Comparison of ENCODE assay signal across 10 cellular contexts in the genomic region with DNA sequence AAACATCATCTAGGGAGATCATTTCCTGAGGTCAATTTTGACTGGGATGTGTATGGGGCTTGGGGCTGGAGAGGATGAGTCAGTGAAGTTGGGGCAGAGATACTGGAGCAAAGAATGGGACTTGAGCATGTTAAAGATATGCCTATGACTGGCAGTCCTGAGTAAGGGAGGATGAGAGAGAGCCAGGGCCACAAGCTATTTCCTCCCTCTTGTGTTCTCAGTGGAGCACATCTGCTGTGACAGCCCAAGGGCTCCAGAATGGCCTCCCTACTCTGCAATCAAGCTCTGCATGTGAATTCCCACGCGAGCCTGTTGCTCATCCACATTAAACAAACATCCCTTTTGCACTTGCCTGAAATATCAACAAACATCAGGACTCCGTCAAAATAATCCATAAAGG. TPM values are rescaled to one million over a fixed set of nuclear protein-coding genes. Genes with fewer than 3 reads are reported as not detected.
DNase-seq lines count a peak whose midpoint lies in the region; ATAC-seq, FAIRE-seq and TF ChIP-seq lines count a peak whose summit lies in the region.
"Had no signal": no experiment of that assay in that cellular context is flagged by ENCODE, and none has a peak within 500 bp of the region (broad histone marks: within the 10 kb centered on the region; RNA-seq: fewer than 3 reads in every experiment).

No MANE protein-coding gene starts in this region.

- no peak overlapping the region for H3K4me3 Mint-ChIP-seq in endodermal cell
- H3K4me3 Mint-ChIP-seq: naive thymus-derived CD4-positive, alpha-beta T cell had no signal

- peaks cover 15% of the 10 kb centered on the region for H3K9me3 Mint-ChIP-seq in endodermal cell

- 52 to 60% methylated on average over 1 to 3 of the region's 3 CpGs for WGBS in mesodermal cell (ENCODE audit: insufficient coverage in 2 of 2), 2 experiments
- WGBS in endodermal cell (ENCODE audit: insufficient coverage in 1 of 2, insufficient read length in 1 of 2), 2 experiments, result 78 to 100% methylated on average over 1 to 3 of the region's 3 CpGs

- H3K27me3 Mint-ChIP-seq in endodermal cell (ENCODE audit: insufficient read depth), result no peaks in the 10 kb centered on the region

- H3K4me1 Mint-ChIP-seq in endodermal cell, result peaks cover 9% of the 10 kb centered on the region
- H3K4me1 Mint-ChIP-seq: naive thymus-derived CD4-positive, alpha-beta T cell had no signal

- H3K27me3 ChIP-seq in bronchial epithelial cell (ENCODE audit: control insufficient read depth, insufficient read depth, low read length), result no peaks in the 10 kb centered on the region
- H3K27me3 ChIP-seq in endodermal cell (ENCODE audit: control insufficient read depth, insufficient read depth, low read length, poor library complexity, severe bottlenecking), result no peaks in the 10 kb centered on the region

- peaks cover 6% of the 10 kb centered on the region for H3K9me3 ChIP-seq in mesodermal cell (ENCODE audit: control insufficient read depth, low read length)
- peaks cover 17% of the 10 kb centered on the region for H3K9me3 ChIP-seq in endodermal cell (ENCODE audit: control insufficient read depth, low read length)

- no peak for FAIRE-seq in bronchial epithelial cell (lab: Jason Lieb, UNC)

- H3K36me3 Mint-ChIP-seq in endodermal cell (ENCODE audit: low read depth), result peaks cover 8% of the 10 kb centered on the region

- H3K4me3 ChIP-seq in bronchial epithelial cell (ENCODE audit: low read depth, low read length), result no peak overlapping the region
- H3K4me3 ChIP-seq in mesodermal cell (ENCODE audit: extremely low read depth, insufficient read depth, low read length, poor library complexity, severe bottlenecking), result no peak overlapping the region
- H3K4me3 ChIP-seq in endodermal cell (ENCODE audit: low read length), result no peak overlapping the region

- peak; percentile 96 for DNase-seq in DMS53 (lab: John Stamatoyannopoulos, UW)
- DNase-seq in NCI-H187 (lab: John Stamatoyannopoulos, UW), result peak; percentile 58 to 87
- DNase-seq in bronchial epithelial cell (ENCODE audit: low read depth), result peak; percentile 73
- no peak for DNase-seq in endodermal cell
- no peak for DNase-seq in GM13977 (ENCODE audit: low spot score)
- DNase-seq: naive thymus-derived CD4-positive, alpha-beta T cell; RPMI8226 had no signal

- ATAC-seq in HG03108 (IDR thresholded peaks at IDR 0.05; ENCODE audit: unreplicated experiment) (no peak), HG02852 (IDR thresholded peaks at IDR 0.05; ENCODE audit: unreplicated experiment) (no peak)
- ATAC-seq: naive thymus-derived CD4-positive, alpha-beta T cell had no signal

- H3K36me3 ChIP-seq in bronchial epithelial cell (ENCODE audit: control insufficient read depth, insufficient read depth, low read length), result no peaks in the 10 kb centered on the region
- H3K36me3 ChIP-seq in mesodermal cell (ENCODE audit: control insufficient read depth, insufficient read depth, low read length), result no peaks in the 10 kb centered on the region
- peaks cover 7% of the 10 kb centered on the region for H3K36me3 ChIP-seq in endodermal cell (ENCODE audit: control insufficient read depth, insufficient read depth, low read length)

- no peak overlapping the region for H3K9ac ChIP-seq in endodermal cell (ENCODE audit: extremely low read depth, low read length, poor library complexity, severe bottlenecking)

- H3K4me1 ChIP-seq in mesodermal cell (ENCODE audit: control insufficient read depth, insufficient read depth, low read length, poor library complexity, severe bottlenecking) (peaks cover 17% of the 10 kb centered on the region), endodermal cell (ENCODE audit: control insufficient read depth, insufficient read depth, low read length) (no peaks in the 10 kb centered on the region)

- no peak overlapping the region for H3K27ac Mint-ChIP-seq in endodermal cell
- H3K27ac Mint-ChIP-seq: naive thymus-derived CD4-positive, alpha-beta T cell had no signal

- H3K27ac ChIP-seq in mesodermal cell (ENCODE audit: low read depth, low read length, severe bottlenecking) (peak overlapping the region; percentile 76), endodermal cell (ENCODE audit: low read depth, low read length) (no peak overlapping the region)

- no peak for TF ChIP-seq CTCF in bronchial epithelial cell (IDR thresholded peaks at IDR 0.05; ENCODE audit: insufficient read depth, low read length, severe bottlenecking)
- no peak for TF ChIP-seq CTCF in endodermal cell (conservative IDR thresholded peaks at IDR 0.05)
- TF ChIP-seq CTCF in GM13977 (IDR thresholded peaks at IDR 0.05; ENCODE audit: extremely low read depth, insufficient read depth, missing control alignments), result no peak

- in situ Hi-C loops in GM13977 (cut with MboI; ENCODE audit: low pct_unique_long_range_greater_than_20kb, low sequenced_read_pairs, unreplicated experiment), result no loop called here

RNA-seq across cellular contexts. Expression of a gene that starts 9.3 kb away (rescaled TPM):
- 0.26 TPM in 2 replicates for total RNA-seq in bronchial epithelial cell
- 0.11 TPM for polyA plus RNA-seq in mesodermal cell (2013, experiment 1 of 2)
- 0.15 TPM for polyA plus RNA-seq in mesodermal cell (2013, experiment 2 of 2)
- total RNA-seq in endodermal cell, result under 1 TPM in 1 of 2 donors, not detected in 1; 0.13 TPM
- 0.04 TPM for polyA plus RNA-seq in endodermal cell (2013, experiment 1 of 2)
- polyA plus RNA-seq in endodermal cell (2013, experiment 2 of 2), result not detected

RNA-seq across cellular contexts. Expression of a gene that starts 31.8 kb away (rescaled TPM):
- total RNA-seq in bronchial epithelial cell, result 28.2 and 34.6 TPM in 2 replicates
- polyA plus RNA-seq in mesodermal cell (2013, experiment 1 of 2), result 18.3 TPM
- polyA plus RNA-seq in mesodermal cell (2013, experiment 2 of 2), result 17.8 TPM
- 10 to 100 TPM; 21.4 to 32.3 TPM for total RNA-seq in endodermal cell
- 14.5 TPM for polyA plus RNA-seq in endodermal cell (2013, experiment 1 of 2)
- 15.9 TPM for polyA plus RNA-seq in endodermal cell (2013, experiment 2 of 2)

RNA-seq across cellular contexts. Expression of a gene that starts 32.2 kb away (rescaled TPM):
- total RNA-seq in bronchial epithelial cell, result 10.8 and 23.6 TPM in 2 replicates
- 66.9 TPM for polyA plus RNA-seq in mesodermal cell (2013, experiment 1 of 2)
- polyA plus RNA-seq in mesodermal cell (2013, experiment 2 of 2), result 63.6 TPM
- total RNA-seq in endodermal cell, result 10 to 100 TPM; 30.7 to 42.5 TPM
- 34.8 TPM for polyA plus RNA-seq in endodermal cell (2013, experiment 1 of 2)
- polyA plus RNA-seq in endodermal cell (2013, experiment 2 of 2), result 38.0 TPM

Comparison
In these comparisons a context has a peak if more than half of its experiments do, and no peak if none do; other contexts are left out.
1. DNase-seq: peak in DMS53 (single experiment), NCI-H187 (2 of 2) and bronchial epithelial cell (single experiment); none in endodermal cell (single experiment) and GM13977 (single experiment).